ENCODE assay signal across 8 cellular contexts in the genomic region with DNA sequence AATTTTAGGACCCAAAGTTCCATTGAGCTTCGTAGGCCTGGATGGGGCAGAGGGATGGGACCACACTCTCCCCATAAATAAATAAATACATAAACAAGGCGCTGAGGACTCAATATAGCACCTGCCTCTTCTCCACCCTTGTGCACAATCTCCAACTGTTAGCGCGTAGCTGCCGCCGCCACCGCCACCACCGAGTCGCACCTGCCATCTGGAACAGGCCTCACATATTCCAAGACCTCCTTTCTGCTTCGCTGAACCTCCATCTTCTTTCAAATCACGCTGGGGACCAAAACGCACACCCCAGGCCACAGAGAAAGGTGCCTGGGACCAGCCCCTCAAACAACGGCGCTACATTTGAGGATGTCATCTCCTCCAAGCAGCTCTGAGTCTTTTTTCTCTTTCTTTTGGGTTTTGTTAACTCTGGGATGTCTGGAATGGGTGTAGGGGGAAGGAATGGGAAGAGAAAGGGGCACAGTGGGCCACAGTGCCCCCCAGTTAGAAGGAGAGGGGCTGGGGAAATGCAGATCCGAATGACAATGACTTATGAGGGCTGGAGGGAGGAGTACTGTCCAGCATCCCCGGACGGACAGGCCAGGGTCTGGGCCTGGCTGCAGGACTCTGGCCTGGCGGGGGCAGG. TPM values are rescaled to one million over a fixed set of nuclear protein-coding genes. Genes with fewer than 3 reads are reported as not detected.
DNase-seq lines count a peak whose midpoint lies in the region; ATAC-seq and TF ChIP-seq lines count a peak whose summit lies in the region.

No MANE protein-coding gene starts in this region.

- H3K36me3 ChIP-seq in PC-3 (ENCODE audit: low read depth, low read length) (no peaks in the 10 kb centered on the region), transverse colon (no peaks in the 10 kb centered on the region), esophagus muscularis mucosa (no peaks in the 10 kb centered on the region)

- no peak overlapping the region; the same call in 1 of the 2 replicates for H2AFZ ChIP-seq in PC-3 (ENCODE audit: low read length)

- BruUV-seq in PC-3 (replicated peaks; lab: Mats Ljungman, UMichigan) = no TSS peak

- H3K9me3 Mint-ChIP-seq in effector memory CD8-positive, alpha-beta T cell = no peaks in the 10 kb centered on the region

- H3K27ac ChIP-seq in PC-3 (ENCODE audit: low read length) (no peak overlapping the region), transverse colon (peak overlapping the region; percentile 55 to 73 (median 68)), esophagus muscularis mucosa (replicated peaks in 1 of 4) (peak overlapping the region in 1 of 4 donors; percentile 53)

- H3K4me1 Mint-ChIP-seq in effector memory CD8-positive, alpha-beta T cell (ENCODE audit: low read depth in 2 of 2) = peaks cover 54 to 72% of the 10 kb centered on the region in 2 donors

- H3K4me2 ChIP-seq in PC-3 (ENCODE audit: low read length) = peak overlapping the region; percentile 83; the same call in 1 of the 2 replicates

- H3K36me3 Mint-ChIP-seq in effector memory CD8-positive, alpha-beta T cell (ENCODE audit: insufficient read depth) = peaks cover 37% of the 10 kb centered on the region

- ATAC-seq in left ventricle myocardium superior (no peak), Right ventricle myocardium superior (ENCODE audit: poor library complexity) (no peak), PC-3 (no peak), GM19023 (IDR thresholded peaks at IDR 0.05; ENCODE audit: unreplicated experiment) (no peak)
- peak; percentile 12 for ATAC-seq in effector memory CD8-positive, alpha-beta T cell (replicated peaks)

- no peak for TF ChIP-seq CTCF in PC-3 (conservative IDR thresholded peaks at IDR 0.05; ENCODE audit: low read depth, low read length)
- TF ChIP-seq CTCF in transverse colon (IDR thresholded peaks at IDR 0.05) = no peak
- TF ChIP-seq CTCF in esophagus muscularis mucosa (IDR thresholded peaks at IDR 0.05) = no peak

- H3K79me2 ChIP-seq in PC-3 (ENCODE audit: low read length) = no peaks in the 10 kb centered on the region

- H3K4me1 ChIP-seq in PC-3 (ENCODE audit: insufficient read depth, low read length) (peaks cover 14% of the 10 kb centered on the region), transverse colon (peaks cover 15 to 39% (median 29%) of the 10 kb centered on the region in 4 donors), esophagus muscularis mucosa (peaks cover 17 to 39% (median 35%) of the 10 kb centered on the region in 4 donors)

- DNase-seq in left ventricle myocardium superior = peak; percentile 23
- no peak for DNase-seq in Right ventricle myocardium superior
- no peak for DNase-seq in PC-3
- peak; percentile 32 to 41 (median 38) for DNase-seq in effector memory CD8-positive, alpha-beta T cell
- DNase-seq in transverse colon = no peak
- no peak for DNase-seq in esophagus muscularis mucosa (ENCODE audit: extremely low spot score)
- DNase-seq in erythroblast (lab: John Stamatoyannopoulos, UW) = no peak

- peak overlapping the region; percentile 98 for H3K4me3 Mint-ChIP-seq in effector memory CD8-positive, alpha-beta T cell

- H3K9me3 ChIP-seq in PC-3 (ENCODE audit: low read length) (no peaks in the 10 kb centered on the region), transverse colon (no peaks in the 10 kb centered on the region), esophagus muscularis mucosa (no peaks in the 10 kb centered on the region)

- H3K4me3 ChIP-seq in PC-3 (ENCODE audit: low read length) (peak overlapping the region; percentile 62; the same call in 1 of the 2 replicates), transverse colon (peak overlapping the region in 1 of 4 donors; percentile 56), esophagus muscularis mucosa (peak overlapping the region in 2 of 4 donors; percentile 55 to 67)

- H3K27me3 Mint-ChIP-seq in effector memory CD8-positive, alpha-beta T cell = no peaks in the 10 kb centered on the region

- in situ Hi-C loops in transverse colon (cut with MboI; ENCODE audit: low pct_ligation_motif_present in 1 of 4, low pct_unique_long_range_greater_than_20kb in 1 of 4, low sequenced_read_pairs in 3 of 4) = no loop called here

- CTCF ChIA-PET in PC-3 (lab: Charles Lee) = no interaction called here

- TF ChIP-seq POLR2A in transverse colon (IDR thresholded peaks at IDR 0.05) (no peak), esophagus muscularis mucosa (IDR thresholded peaks at IDR 0.05; ENCODE audit: low read depth) (no peak), erythroblast (IDR thresholded peaks at IDR 0.05; ENCODE audit: low read length) (no peak)

- 61 to 74% methylated on average over 8 to 18 of the region's 18 CpGs for WGBS in transverse colon (ENCODE audit: low coverage in 1 of 2), 2 donors
- 69% methylated on average over 17 of the region's 18 CpGs for WGBS in esophagus muscularis mucosa

- no peak for TF ChIP-seq EP300 in transverse colon (IDR thresholded peaks at IDR 0.05; ENCODE audit: low read depth)
- TF ChIP-seq EP300 in esophagus muscularis mucosa (IDR thresholded peaks at IDR 0.05) = no peak

- H3K27me3 ChIP-seq in PC-3 (ENCODE audit: low read length) (no peaks in the 10 kb centered on the region), transverse colon (no peaks in the 10 kb centered on the region), esophagus muscularis mucosa (peaks cover 0 to 21% (median 0%) of the 10 kb centered on the region in 4 donors)

- H3K9me2 ChIP-seq in PC-3 (replicated peaks; ENCODE audit: low read length) = no peaks in the 10 kb centered on the region

- POLR2A ChIA-PET in PC-3 (lab: Charles Lee; ENCODE audit: unreplicated experiment) = interaction anchor here (0.9 kb wide), 1 partner anchor 119 kb away, joined by 4 read pairs; no protein-coding TSS in a partner anchor

- H4K20me1 ChIP-seq in PC-3 (ENCODE audit: low read length) = no peaks in the 10 kb centered on the region

- intact Hi-C loops in left ventricle myocardium superior (cut with micrococcal nuclease) (no loop called here), Right ventricle myocardium superior (cut with DNase I) (no loop called here), PC-3 (cut with micrococcal nuclease) (no loop called here), transverse colon (cut with DNase I; ENCODE audit: low total_unique reads) (loop anchor here (5.0 kb wide), 1 partner anchor 473 kb away; no protein-coding TSS in a partner anchor), esophagus muscularis mucosa (cut with DNase I) (no loop called here)

- H3K9ac ChIP-seq in PC-3 (ENCODE audit: low read length) = no peak overlapping the region

- H3F3A ChIP-seq in PC-3 (ENCODE audit: low read length, unreplicated experiment) = no peaks in the 10 kb centered on the region

- H3K27ac Mint-ChIP-seq in effector memory CD8-positive, alpha-beta T cell = peak overlapping the region; percentile 91 to 96

RNA-seq across cellular contexts. Expression of a gene that starts 49.7 kb away (rescaled TPM):
- total RNA-seq in left ventricle myocardium superior (5.2 TPM), Right ventricle myocardium superior (3.5 TPM), PC-3 (2014; rRNA removed) (5.4 and 7.3 TPM in 2 replicates), transverse colon (100 to 1,000 TPM in 1 of 4 donors, 10 to 100 TPM in 3; 45.6 to 105 (median 85.9) TPM), esophagus muscularis mucosa (10 to 100 TPM in 2 of 4 donors, 1 to 10 TPM in 2; 5.8 to 19.4 (median 12.8) TPM)

Comparison
In these comparisons a context has a peak if more than half of its experiments do, and no peak if none do; other contexts are left out.
1. DNase-seq: peak in left ventricle myocardium superior (single experiment) and effector memory CD8-positive, alpha-beta T cell (3 of 3); none in Right ventricle myocardium superior (single experiment), PC-3 (single experiment), transverse colon (single experiment), esophagus muscularis mucosa (single experiment) and erythroblast (0 of 2).